In genomic region chr1:163170975-163171676, GRCh38 we compare ENCODE assay signal across 8 cellular contexts. TPM values are rescaled to one million over a fixed set of nuclear protein-coding genes. Genes with fewer than 3 reads are reported as not detected.
DNase-seq lines count a peak whose midpoint lies in the region; ATAC-seq, FAIRE-seq and TF ChIP-seq lines count a peak whose summit lies in the region.
"Had no signal": no experiment of that assay in that cellular context is flagged by ENCODE, and none has a peak within 500 bp of the region (broad histone marks: within the 10 kb centered on the region; RNA-seq: fewer than 3 reads in every experiment).

No MANE protein-coding gene starts in this region.

- peaks cover 87% of the 10 kb centered on the region for H3K4me1 Mint-ChIP-seq in chondrocyte (ENCODE audit: low read depth)
- no peaks in the 10 kb centered on the region for H3K4me1 Mint-ChIP-seq in activated CD8-positive, alpha-beta memory T cell treated with anti-CD3 and anti-CD28 coated beads, Interleukin-2, amount 10 ng/mL, durations not matched to agents 7 days and 5 days

- DNase-seq in GM03348 (ENCODE audit: low spot score) (peak; percentile 28), NCI-H146 treated with DMSO at 0.1 percent for 48 hours (lab: John Stamatoyannopoulos, UW; ENCODE audit: unreplicated experiment) (peak; percentile 15), chondrocyte (ENCODE audit: low spot score) (no peak), pancreas (no peak), small intestine (no peak), 8988T (no peak)
- DNase-seq in activated CD8-positive, alpha-beta memory T cell treated with anti-CD3 and anti-CD28 coated beads, Interleukin-2, amount 10 ng/mL, durations not matched to agents 7 days and 5 days, result no peak
- DNase-seq: activated CD4-positive, alpha-beta T cell treated with anti-CD3 and anti-CD28 coated beads for 1 hour had no signal

- no peak overlapping the region for H3K4me3 ChIP-seq in pancreas
- no peak overlapping the region for H3K4me3 ChIP-seq in small intestine (ENCODE audit: low read depth in 1 of 2, low read length in 2 of 2)

- no peaks in the 10 kb centered on the region for H3K9me3 ChIP-seq in pancreas
- no peaks in the 10 kb centered on the region for H3K9me3 ChIP-seq in small intestine (ENCODE audit: control insufficient read depth, low read depth)

- H3K36me3 Mint-ChIP-seq in chondrocyte (ENCODE audit: low read depth), result peaks cover 2% of the 10 kb centered on the region
- no peaks in the 10 kb centered on the region for H3K36me3 Mint-ChIP-seq in activated CD8-positive, alpha-beta memory T cell treated with anti-CD3 and anti-CD28 coated beads, Interleukin-2, amount 10 ng/mL, durations not matched to agents 7 days and 5 days

- H3K4me3 Mint-ChIP-seq in chondrocyte (ENCODE audit: unreplicated experiment), result no peak overlapping the region
- H3K4me3 Mint-ChIP-seq in activated CD8-positive, alpha-beta memory T cell treated with anti-CD3 and anti-CD28 coated beads, Interleukin-2, amount 10 ng/mL, durations not matched to agents 7 days and 5 days, result no peak overlapping the region

- TF ChIP-seq CTCF in chondrocyte (IDR thresholded peaks at IDR 0.05) (peak; percentile 84), pancreas (IDR thresholded peaks at IDR 0.05) (no peak)

- H3K9me3 Mint-ChIP-seq in chondrocyte (ENCODE audit: low read depth), result no peaks in the 10 kb centered on the region
- H3K9me3 Mint-ChIP-seq in activated CD8-positive, alpha-beta memory T cell treated with anti-CD3 and anti-CD28 coated beads, Interleukin-2, amount 10 ng/mL, durations not matched to agents 7 days and 5 days (ENCODE audit: low read depth), result no peaks in the 10 kb centered on the region

- no peaks in the 10 kb centered on the region for H3K27me3 Mint-ChIP-seq in chondrocyte (ENCODE audit: low read depth)
- H3K27me3 Mint-ChIP-seq in activated CD8-positive, alpha-beta memory T cell treated with anti-CD3 and anti-CD28 coated beads, Interleukin-2, amount 10 ng/mL, durations not matched to agents 7 days and 5 days, result no peaks in the 10 kb centered on the region

- H3K4me1 ChIP-seq in pancreas (no peaks in the 10 kb centered on the region), small intestine (ENCODE audit: control insufficient read depth in 2 of 2, insufficient read depth in 1 of 2, low read depth in 1 of 2, low read length in 1 of 2) (no peaks in the 10 kb centered on the region)

- H3K36me3 ChIP-seq in pancreas (no peaks in the 10 kb centered on the region), small intestine (ENCODE audit: control insufficient read depth in 2 of 2, insufficient read depth in 2 of 2, low read length in 2 of 2) (no peaks in the 10 kb centered on the region)

- WGBS in pancreas, 2 donors, result 62 to 74% methylated on average over 5 of the region's 5 CpGs
- 73 to 82% (median 78%) methylated on average over 5 of the region's 5 CpGs for WGBS in small intestine, 3 donors

- H3K27me3 ChIP-seq in pancreas, result no peaks in the 10 kb centered on the region
- H3K27me3 ChIP-seq in small intestine (ENCODE audit: control insufficient read depth in 2 of 2, insufficient read depth in 2 of 2, low read length in 2 of 2), result no peaks in the 10 kb centered on the region

- CTCF ChIA-PET in activated CD8-positive, alpha-beta memory T cell treated with anti-CD3 and anti-CD28 coated beads, Interleukin-2, amount 10 ng/mL, durations not matched to agents 7 days and 5 days (lab: Charles Lee), result no interaction called here

- no peak for FAIRE-seq in pancreas (lab: Jason Lieb, UNC)
- no peak for FAIRE-seq in small intestine (lab: Jason Lieb, UNC)

- H3K27ac Mint-ChIP-seq in chondrocyte (ENCODE audit: unreplicated experiment), result peak overlapping the region; percentile 92
- no peak overlapping the region for H3K27ac Mint-ChIP-seq in activated CD8-positive, alpha-beta memory T cell treated with anti-CD3 and anti-CD28 coated beads, Interleukin-2, amount 10 ng/mL, durations not matched to agents 7 days and 5 days

- peak in 3 of 4 donors; percentile 26 to 60 (median 42) for ATAC-seq in pancreas
- ATAC-seq in activated CD8-positive, alpha-beta memory T cell treated with anti-CD3 and anti-CD28 coated beads, Interleukin-2, amount 10 ng/mL, durations not matched to agents 7 days and 5 days, result no peak

- intact Hi-C loops in pancreas (cut with DNase I), result loop anchor here in 1 of 3 donors (10.0 kb wide), 1 partner anchor 316 kb away; no protein-coding TSS in a partner anchor

- H3K27ac ChIP-seq in pancreas (no peak overlapping the region), small intestine (ENCODE audit: low read depth in 1 of 2, low read length in 1 of 2) (no peak overlapping the region)

RNA-seq across cellular contexts. Expression of gene RGS5, which starts 31.6 kb away (rescaled TPM):
- total RNA-seq in chondrocyte (103 to 448 TPM (median 423 TPM) in 3 replicates), pancreas (10 to 100 TPM; 10.0 to 32.4 (median 16.5) TPM)
- polyA plus RNA-seq in pancreas (10 to 100 TPM in 1 of 2 donors, 1 to 10 TPM in 1; 3.4 to 25.9 TPM), small intestine (10 to 100 TPM in 2 of 3 donors, 1 to 10 TPM in 1; 4.0 to 24.4 (median 14.3) TPM)
- 1 to 10 TPM; 3.1 to 3.7 TPM for total RNA-seq in activated CD8-positive, alpha-beta memory T cell treated with anti-CD3 and anti-CD28 coated beads, Interleukin-2, amount 10 ng/mL, durations not matched to agents 7 days and 5 days

Comparison
In these comparisons a context has a peak if more than half of its experiments do, and no peak if none do; other contexts are left out.
1. DNase-seq: peak in GM03348 (single experiment) and NCI-H146 treated with DMSO at 0.1 percent for 48 hours (single experiment); none in chondrocyte (single experiment), pancreas (0 of 6), small intestine (single experiment), activated CD8-positive, alpha-beta memory T cell treated with anti-CD3 and anti-CD28 coated beads, Interleukin-2, amount 10 ng/mL, durations not matched to agents 7 days and 5 days (single experiment) and 8988T (single experiment).